In the genomic region with DNA sequence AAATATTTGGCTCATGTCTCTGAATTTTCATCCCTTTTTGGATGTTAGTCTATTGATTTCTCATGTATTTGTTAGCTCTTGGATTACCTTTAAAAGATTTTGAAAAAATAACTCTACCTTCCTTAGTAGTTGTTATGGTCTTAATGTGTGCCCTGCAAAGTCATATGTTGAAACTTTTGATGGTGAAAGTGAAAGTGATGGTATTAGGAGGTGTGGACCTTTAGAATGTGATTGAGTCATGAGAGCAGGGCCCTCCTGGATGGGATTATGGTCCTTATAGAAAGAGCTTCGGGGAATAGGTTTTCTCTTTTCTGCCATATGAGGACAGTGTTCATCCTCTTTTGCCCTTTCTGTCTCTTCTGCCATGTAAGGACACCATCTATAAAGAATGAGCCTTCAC, we compare ENCODE assay signal across 36 cellular contexts. TPM values are rescaled to one million over a fixed set of nuclear protein-coding genes. Genes with fewer than 3 reads are reported as not detected.
"Had no signal": no experiment of that assay in that cellular context is flagged by ENCODE, and none has a peak within 500 bp of the region (broad histone marks: within the 10 kb centered on the region; RNA-seq: fewer than 3 reads in every experiment).

No MANE protein-coding gene starts in this region.

- H3K27me3 Mint-ChIP-seq: activated B cell treated with CpG ODN at 0.5 μM for 24 hours; activated T-helper 17 cell treated with anti-CD3 and anti-CD28 coated beads, Interleukin-2, amount 50 U/mL, for 72 hours; effector memory CD8-positive, alpha-beta T cell had no signal

- DNase-seq: activated B cell treated with CpG ODN at 0.5 μM for 24 hours; activated CD4-positive, alpha-beta T cell treated with anti-CD3 and anti-CD28 coated beads for 48 hours; activated CD4-positive, alpha-beta T cell treated with anti-CD3 and anti-CD28 coated beads, Interleukin-2, amount 50 U/mL, for 1 hour; activated CD4-positive, alpha-beta T cell treated with anti-CD3 and anti-CD28 coated beads, Interleukin-2, amount 50 U/mL, for 48 hours; activated CD8-positive, alpha-beta memory T cell treated with anti-CD3 and anti-CD28 coated beads for 24 hours; activated CD8-positive, alpha-beta T cell treated with anti-CD3 and anti-CD28 coated beads for 36 hours; activated effector memory CD4-positive, alpha-beta T cell treated with Interleukin-2 at 50 U/mL for 16 hours; activated gamma-delta T cell treated with Interleukin-2 at 50 U/mL for 16 hours; activated naive CD4-positive, alpha-beta T cell treated with anti-CD3 and anti-CD28 coated beads for 36 hours; activated naive CD8-positive, alpha-beta T cell treated with anti-CD3 and anti-CD28 coated beads for 36 hours; activated naive CD8-positive, alpha-beta T cell treated with anti-CD3 and anti-CD28 coated beads, Interleukin-2, amount 50 U/mL, for 24 hours; activated T-cell treated with anti-CD3 and anti-CD28 coated beads, Interleukin-2, amount 50 U/mL, for 4 hours; adrenal gland; amygdala; aorta; body of pancreas; caudate nucleus; cortex of kidney; dermis blood vessel endothelial cell; effector CD4-positive, alpha-beta T cell; effector memory CD8-positive, alpha-beta T cell; erythroblast; foreskin keratinocyte; gastrocnemius medialis; glutamatergic neuron; heart left ventricle; T1000; WERI-Rb-1 had no signal

- H3K4me3 ChIP-seq: adrenal gland, body of pancreas, esophagus muscularis mucosa, gastrocnemius medialis, heart left ventricle, hepatocyte had no signal

- H3K4me1 ChIP-seq: adrenal gland, body of pancreas, esophagus muscularis mucosa, foreskin keratinocyte, gastrocnemius medialis, heart left ventricle had no signal

- H3K27ac Mint-ChIP-seq: activated B cell treated with CpG ODN at 0.5 μM for 24 hours; activated CD8-positive, alpha-beta T cell treated with anti-CD3 and anti-CD28 coated beads for 36 hours; activated naive CD4-positive, alpha-beta T cell treated with anti-CD3 and anti-CD28 coated beads for 36 hours; activated naive CD4-positive, alpha-beta T cell treated with anti-CD3 and anti-CD28 coated beads, Interleukin-2, amount 50 U/mL, for 24 hours; activated naive CD8-positive, alpha-beta T cell treated with anti-CD3 and anti-CD28 coated beads for 36 hours; activated naive CD8-positive, alpha-beta T cell treated with anti-CD3 and anti-CD28 coated beads, Interleukin-2, amount 50 U/mL, for 24 hours; activated T-helper 17 cell treated with anti-CD3 and anti-CD28 coated beads, Interleukin-2, amount 50 U/mL, for 72 hours; effector memory CD8-positive, alpha-beta T cell; T-helper 2 cell treated with Interferon-gamma antibody and Interleukin-4, amounts not matched to agents 5 μg/mL and 100 μg/mL, for 36 hours had no signal

- H3K79me2 ChIP-seq: hepatocyte had no signal

- H3K27ac ChIP-seq: adrenal gland, body of pancreas, esophagus muscularis mucosa, foreskin keratinocyte, gastrocnemius medialis, heart left ventricle, hepatocyte, WERI-Rb-1 had no signal

- FAIRE-seq: colon had no signal

- H3K36me3 ChIP-seq: adrenal gland, esophagus muscularis mucosa, gastrocnemius medialis, heart left ventricle, WERI-Rb-1 had no signal

- H3K9me3 ChIP-seq: body of pancreas, gastrocnemius medialis had no signal

- H2AFZ ChIP-seq: hepatocyte had no signal

- ATAC-seq: activated CD4-positive, CD25-positive, alpha-beta regulatory T cell treated with anti-CD3 and anti-CD28 coated beads, Interleukin-2, amount 50 U/mL, for 24 hours; activated CD8-positive, alpha-beta T cell treated with anti-CD3 and anti-CD28 coated beads for 36 hours; activated naive CD8-positive, alpha-beta T cell treated with anti-CD3 and anti-CD28 coated beads, Interleukin-2, amount 50 U/mL, for 24 hours; activated T-cell treated with anti-CD3 and anti-CD28 coated beads, Interleukin-2, amount 50 U/mL, for 4 hours; activated T-helper 17 cell treated with anti-CD3 and anti-CD28 coated beads, Interleukin-2, amount 50 U/mL, for 72 hours; body of pancreas; effector memory CD8-positive, alpha-beta T cell; foreskin keratinocyte; gastrocnemius medialis; heart left ventricle had no signal

- H3K4me3 Mint-ChIP-seq: activated B cell treated with CpG ODN at 0.5 μM for 24 hours; activated CD8-positive, alpha-beta T cell treated with anti-CD3 and anti-CD28 coated beads for 36 hours; activated naive CD4-positive, alpha-beta T cell treated with anti-CD3 and anti-CD28 coated beads for 36 hours; activated naive CD4-positive, alpha-beta T cell treated with anti-CD3 and anti-CD28 coated beads, Interleukin-2, amount 50 U/mL, for 24 hours; activated naive CD8-positive, alpha-beta T cell treated with anti-CD3 and anti-CD28 coated beads for 36 hours; activated naive CD8-positive, alpha-beta T cell treated with anti-CD3 and anti-CD28 coated beads, Interleukin-2, amount 50 U/mL, for 24 hours; activated T-cell treated with anti-CD3 and anti-CD28 coated beads, Interleukin-2, amount 50 U/mL, for 4 hours; activated T-helper 17 cell treated with anti-CD3 and anti-CD28 coated beads, Interleukin-2, amount 50 U/mL, for 72 hours; effector memory CD8-positive, alpha-beta T cell; T-helper 2 cell treated with Interferon-gamma antibody and Interleukin-4, amounts not matched to agents 5 μg/mL and 100 μg/mL, for 36 hours had no signal

- H3K36me3 Mint-ChIP-seq: activated naive CD4-positive, alpha-beta T cell treated with anti-CD3 and anti-CD28 coated beads, Interleukin-2, amount 50 U/mL, for 24 hours; activated naive CD8-positive, alpha-beta T cell treated with anti-CD3 and anti-CD28 coated beads for 36 hours had no signal

- H3K4me2 ChIP-seq: hepatocyte had no signal

- H3K27me3 ChIP-seq: adrenal gland, body of pancreas, esophagus muscularis mucosa, foreskin keratinocyte, gastrocnemius medialis, heart left ventricle, hepatocyte had no signal

- H3K4me1 Mint-ChIP-seq: activated B cell treated with CpG ODN at 0.5 μM for 24 hours; activated naive CD4-positive, alpha-beta T cell treated with anti-CD3 and anti-CD28 coated beads, Interleukin-2, amount 50 U/mL, for 24 hours; activated naive CD8-positive, alpha-beta T cell treated with anti-CD3 and anti-CD28 coated beads for 36 hours; activated naive CD8-positive, alpha-beta T cell treated with anti-CD3 and anti-CD28 coated beads, Interleukin-2, amount 50 U/mL, for 24 hours; activated T-helper 17 cell treated with anti-CD3 and anti-CD28 coated beads, Interleukin-2, amount 50 U/mL, for 72 hours had no signal

RNA-seq across cellular contexts. Expression of gene MPPED2, which starts 33.6 kb away (rescaled TPM):
- total RNA-seq: activated naive CD4-positive, alpha-beta T cell treated with anti-CD3 and anti-CD28 coated beads for 36 hours; activated T-helper 17 cell treated with anti-CD3 and anti-CD28 coated beads, Interleukin-2, amount 50 U/mL, for 72 hours; chondrocyte; foreskin keratinocyte had no signal
- polyA plus RNA-seq: foreskin keratinocyte had no signal
